Comparison of ENCODE assay signal across 8 cellular contexts in the genomic region with DNA sequence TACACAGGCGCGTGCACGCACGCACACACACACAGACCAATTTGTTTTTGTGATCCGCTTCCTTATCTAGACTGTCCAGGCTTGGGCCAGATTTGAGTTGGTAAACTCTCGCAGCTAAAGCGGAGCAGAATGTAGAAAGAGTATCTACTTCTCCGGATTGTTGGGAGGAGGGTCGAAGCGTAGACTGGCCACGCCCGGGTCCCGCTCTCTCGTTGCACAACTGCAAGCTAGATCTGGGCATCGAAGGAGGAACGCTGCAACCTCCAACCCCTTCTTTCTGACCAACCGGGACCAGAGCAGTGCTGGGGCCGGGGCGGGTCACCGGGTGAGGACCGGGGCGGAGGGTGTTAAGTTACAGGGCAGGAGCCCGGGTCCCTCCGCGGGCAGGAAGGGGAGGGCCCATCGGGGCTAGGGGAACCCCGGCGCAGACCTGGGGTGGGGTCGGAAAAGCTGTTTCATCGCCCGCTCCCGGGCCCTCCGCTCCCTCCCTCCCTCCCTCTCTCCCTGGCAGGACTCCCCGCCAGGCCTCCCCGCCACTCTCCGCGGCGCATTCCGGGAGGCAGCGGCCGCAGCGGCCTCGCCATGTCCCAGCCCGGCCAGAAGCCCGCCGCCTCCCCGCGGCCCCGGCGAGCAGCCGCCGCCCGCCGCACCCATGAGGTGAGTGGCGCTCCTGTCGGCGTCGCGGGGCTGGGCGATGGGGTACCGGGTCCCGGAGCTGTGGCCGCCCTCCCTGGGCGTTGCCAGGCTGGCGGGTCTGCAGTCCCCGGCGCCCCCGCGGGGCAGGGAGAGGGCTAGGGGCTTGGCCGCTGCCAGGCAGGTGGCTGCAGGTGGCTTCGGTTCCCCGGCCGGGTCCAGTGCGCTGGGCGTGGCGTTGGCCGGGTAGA. TPM values are rescaled to one million over a fixed set of nuclear protein-coding genes. Genes with fewer than 3 reads are reported as not detected.
DNase-seq lines count a peak whose midpoint lies in the region; TF ChIP-seq lines count a peak whose summit lies in the region.

TSS of gene CAST (plus strand) at position 536 of the 884 bp plus-strand sequence. CDS start at position 583, 47 bp downstream.

- CTCF ChIA-PET in HEK293T (lab: Yijun Ruan, JAX) (interaction anchor here (1.1 kb wide), 1 partner anchor 10 kb away, joined by 3 read pairs; no protein-coding TSS in a partner anchor), mammary epithelial cell (lab: Charles Lee; ENCODE audit: low non-redundant PET) (no interaction called here)

- dilution Hi-C loops in mammary epithelial cell (cut with HindIII; ENCODE audit: low sequenced_read_pairs), result no loop called here

- intact Hi-C loops in mammary epithelial cell (cut with micrococcal nuclease), result loop anchor here (1.0 to 5.0 kb wide), 5 partner anchors 25 to 56 kb away; no protein-coding TSS in a partner anchor

- no peaks in the 10 kb centered on the region for H4K20me1 ChIP-seq in mammary epithelial cell (ENCODE audit: insufficient read depth, low read length)

- peak within 1 kb of the TSS; percentile 74 for H2AFZ ChIP-seq in mammary epithelial cell (ENCODE audit: low read depth, low read length)

- TF ChIP-seq CTCF in GM12864 (IDR thresholded peaks at IDR 0.05; ENCODE audit: low read depth, low read length, missing control alignments), result no peak
- TF ChIP-seq CTCF in WI38 (IDR thresholded peaks at IDR 0.05; ENCODE audit: low read depth, low read length), result no peak
- TF ChIP-seq CTCF in mammary epithelial cell (conservative IDR thresholded peaks at IDR 0.05 in 1 of 2, IDR thresholded peaks at IDR 0.05 in 1 of 2; ENCODE audit: extremely low read depth in 1 of 2, insufficient read depth in 1 of 2, low read depth in 1 of 2, low read length in 2 of 2), result no peak

- 3% methylated on average over 31 of the region's 77 CpGs for WGBS in mammary epithelial cell (ENCODE audit: low coverage, missing lambda C conversion rate)

- in situ Hi-C loops in mammary epithelial cell (cut with MboI; ENCODE audit: low sequenced_read_pairs in 2 of 2), result loop anchor here in 1 of 2 donors (10.0 kb wide), 1 partner anchor 47 kb away; no protein-coding TSS in a partner anchor

- no peaks in the 10 kb centered on the region for H3K9me3 ChIP-seq in mammary epithelial cell (replicated peaks; ENCODE audit: insufficient read depth, low read length)

- BruUV-seq in mammary epithelial cell (replicated peaks; lab: Mats Ljungman, UMichigan), result no TSS peak

- peaks cover 44% of the 10 kb centered on the region for H3K79me2 ChIP-seq in mammary epithelial cell (ENCODE audit: insufficient read depth, low read length)

- H3K9ac ChIP-seq in mammary epithelial cell (ENCODE audit: insufficient read depth, low read length), result peak within 1 kb of the TSS; percentile 97

- no peaks in the 10 kb centered on the region for H3K36me3 ChIP-seq in mammary epithelial cell (ENCODE audit: insufficient read depth, low read length)

- peaks cover 40% of the 10 kb centered on the region for H3K4me1 ChIP-seq in mammary epithelial cell (ENCODE audit: insufficient read depth, low read length)

- H3K4me3 ChIP-seq in GM12864 (ENCODE audit: low read depth, low read length) (peak within 1 kb of the TSS; percentile 65), WI38 (ENCODE audit: low read depth, low read length) (peak within 1 kb of the TSS; percentile 97), mammary epithelial cell (replicated peaks in 1 of 3; ENCODE audit: insufficient read depth in 1 of 3, low read depth in 2 of 3, low read length in 3 of 3) (peak within 1 kb of the TSS; percentile 80 to 99 (median 94))

- POLR2A ChIA-PET in HEK293T (lab: Yijun Ruan, JAX), result interaction anchor here (0.6 to 3.4 kb wide), 7 partner anchors 19 to 930 kb away, joined by 3 to 18 read pairs (median 3); partner anchors contain the start of gene ERAP2

- peak within 1 kb of the TSS; percentile 96 for H3K27ac ChIP-seq in mammary epithelial cell (ENCODE audit: insufficient read depth, low read depth, low read length)

- peak within 1 kb of the TSS; percentile 93 for H3K4me2 ChIP-seq in mammary epithelial cell (ENCODE audit: insufficient read depth, low read depth, low read length)

- DNase-seq in GM12864 (ENCODE audit: low read depth) (peak; percentile 79), HEK293T (ENCODE audit: extremely low spot score) (peak; percentile 62), MV-4-11 (lab: John Stamatoyannopoulos, UW) (peak; percentile 83), mammary epithelial cell (peak; percentile 94), iris pigment epithelial cell (ENCODE audit: low read depth) (peak; percentile 95), NCI-H1092 treated with DMSO at 0.1 percent for 48 hours (lab: John Stamatoyannopoulos, UW) (no peak)
- DNase-seq in stimulated activated CD4-positive, alpha-beta T cell treated with anti-CD3 and anti-CD28 coated beads, Interleukin-12 subunit alpha, Interleukin-12 subunit beta, amount 100 ng/mL, for 48 hours (ENCODE audit: low read depth in 2 of 3, low spot score in 1 of 3), result peak; percentile 60 to 79 (median 68)

- H3K27me3 ChIP-seq in mammary epithelial cell (ENCODE audit: insufficient read depth, low read length), result no peaks in the 10 kb centered on the region

TF ChIP-seq in HEK293T, 16 proteins besides CTCF, POLR2A, EP300 and RAD21:
- TF ChIP-seq HDGF (IDR thresholded peaks at IDR 0.05; ENCODE audit: borderline replicate concordance) (no peak), ELF4 (IDR thresholded peaks at IDR 0.05) (no peak), L3MBTL2 (conservative IDR thresholded peaks at IDR 0.05) (0 out of 2 replicates have a peak, but pooled peaks have one; percentile 30), PKNOX1 (IDR thresholded peaks at IDR 0.05) (no peak), SUZ12 (IDR thresholded peaks at IDR 0.05) (no peak), TARDBP (IDR thresholded peaks at IDR 0.05) (no peak), CTBP1 (IDR thresholded peaks at IDR 0.05; ENCODE audit: borderline replicate concordance) (peak; percentile 5; the same call in 1 of the 2 replicates)

RNA-seq across cellular contexts. Expression of gene CAST, which starts in this region (rescaled TPM):
- total RNA-seq in mammary epithelial cell, result 100 to 1,000 TPM; 397 to 459 TPM
- 339 TPM for polyA plus RNA-seq in mammary epithelial cell
- polyA minus RNA-seq in mammary epithelial cell, result 359 TPM
